Comparison of ENCODE assay signal across 33 cellular contexts in the genomic region with DNA sequence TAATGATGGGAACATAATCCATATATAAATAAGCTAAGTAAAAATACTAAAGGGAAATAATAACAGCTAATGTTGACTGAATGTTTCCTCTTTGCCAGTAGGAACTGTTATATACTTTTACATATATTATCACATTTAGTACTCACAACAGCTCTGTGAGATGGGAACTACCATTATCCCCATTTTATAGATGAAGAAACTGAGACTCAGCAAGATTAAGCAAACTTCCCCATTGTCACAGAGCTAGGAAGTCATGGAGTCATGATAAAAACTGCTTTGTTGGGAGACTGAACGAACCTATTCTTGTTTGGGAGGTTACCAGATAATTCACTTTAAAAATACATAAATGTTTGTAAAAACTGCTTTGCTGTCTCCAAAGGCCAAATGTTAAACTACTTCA. TPM values are rescaled to one million over a fixed set of nuclear protein-coding genes. Genes with fewer than 3 reads are reported as not detected.
"Had no signal": no experiment of that assay in that cellular context is flagged by ENCODE, and none has a peak within 500 bp of the region (broad histone marks: within the 10 kb centered on the region; RNA-seq: fewer than 3 reads in every experiment).

No MANE protein-coding gene starts in this region.

- H3K4me2 ChIP-seq: neural progenitor cell, smooth muscle cell had no signal

- H2AFZ ChIP-seq: neural progenitor cell, parathyroid adenoma had no signal

- H3K4me1 ChIP-seq: parathyroid adenoma, psoas muscle, suprapubic skin, testis, tibial artery, upper lobe of right lung, uterus had no signal

- ATAC-seq: naive thymus-derived CD8-positive, alpha-beta T cell; natural killer cell treated with Interleukin-12 subunit alpha and Interleukin-12 subunit beta and Interleukin-15 and Interleukin-18, amount 100 ng/mL, for 72 hours; psoas muscle; sciatic nerve; stimulated activated memory B cell treated with anti-CD40 and anti-IgM and Interleukin-4, amounts not matched to agents 10 μg/mL and 1 μg/mL and 100 μg/mL, for 72 hours; stimulated activated naive CD8-positive, alpha-beta T cell treated with anti-CD3 and anti-CD28 coated beads, Interleukin-15, amount 100 ng/mL, for 72 hours; stimulated activated naive CD8-positive, alpha-beta T cell treated with anti-CD3 and anti-CD28 coated beads, Interleukin-15, Interleukin-2, amounts not matched to agents 100 U/mL and 50 U/mL, for 24 hours; upper lobe of right lung had no signal

- H3K9me3 ChIP-seq: ovary, psoas muscle, spleen, suprapubic skin, testis, tibial artery, transverse colon, upper lobe of right lung, uterus had no signal

- H3K27me3 ChIP-seq: neural progenitor cell, ovary, suprapubic skin, testis, upper lobe of right lung, uterus had no signal

- H3K9ac ChIP-seq: neural progenitor cell, parathyroid adenoma had no signal

- H3K4me3 ChIP-seq: neural progenitor cell, ovary, psoas muscle, skin epidermis, smooth muscle cell, spleen, suprapubic skin, tibial artery, transverse colon, upper lobe of right lung, uterus had no signal

- H3K79me2 ChIP-seq: parathyroid adenoma had no signal

- H3K36me3 ChIP-seq: neural progenitor cell, ovary, spleen, suprapubic skin, tibial artery, transverse colon, upper lobe of right lung, uterus had no signal

- H3K27ac ChIP-seq: neural progenitor cell, ovary, parathyroid adenoma, psoas muscle, skin epidermis, spleen, suprapubic skin, testis, tibial artery, transverse colon, upper lobe of right lung, uterus had no signal

- DNase-seq: naive thymus-derived CD8-positive, alpha-beta T cell; occipital lobe; ovary; posterior cingulate gyrus; psoas muscle; right cardiac atrium; spleen; stimulated activated CD4-positive, alpha-beta T cell treated with anti-CD3 and anti-CD28 coated beads, Interleukin-12 subunit alpha, Interleukin-12 subunit beta, amount 100 ng/mL, for 4 hours; stimulated activated CD4-positive, alpha-beta T cell treated with anti-CD3 and anti-CD28 coated beads, Interleukin-1b, Interleukin-23, amount 100 ng/mL, for 48 hours; stimulated activated CD4-positive, alpha-beta T cell treated with anti-CD3 and anti-CD28 coated beads, Interleukin-4, amount 100 ng/mL, for 1 hour; stimulated activated CD4-positive, alpha-beta T cell treated with anti-CD3 and anti-CD28 coated beads, Interleukin-4, amount 100 ng/mL, for 4 hours; stimulated activated CD8-positive, alpha-beta memory T cell treated with anti-CD3 and anti-CD28 coated beads, Interleukin-4, amount 100 ng/mL, for 48 hours; stimulated activated naive CD4-positive, alpha-beta T cell; stimulated activated naive CD8-positive, alpha-beta T cell treated with anti-CD3 and anti-CD28 coated beads, Interleukin-15, amount 100 ng/mL, for 72 hours; stimulated activated naive CD8-positive, alpha-beta T cell treated with anti-CD3 and anti-CD28 coated beads, Interleukin-15, Interleukin-2, amounts not matched to agents 100 U/mL and 50 U/mL, for 24 hours; substantia nigra; testis; tibial artery; transverse colon; upper lobe of right lung; uterus had no signal

RNA-seq across cellular contexts. Expression of a gene that starts 23.4 kb away (rescaled TPM):
- total RNA-seq: naive thymus-derived CD8-positive, alpha-beta T cell; natural killer cell treated with Interleukin-12 subunit alpha and Interleukin-12 subunit beta and Interleukin-15 and Interleukin-18, amount 100 ng/mL, for 72 hours; occipital lobe; osteoblast; ovary; progenitor cell of endocrine pancreas; psoas muscle; renal cortical epithelial cell; right cardiac atrium; sciatic nerve; smooth muscle cell; suprapubic skin; transverse colon; upper lobe of right lung; urinary bladder; uterus had no signal
- polyA plus RNA-seq: naive thymus-derived CD8-positive, alpha-beta T cell; ovary; psoas muscle; right cardiac atrium; smooth muscle cell; urinary bladder had no signal

RNA-seq across cellular contexts. Expression of a gene that starts 32.0 kb away (rescaled TPM):
- total RNA-seq: naive thymus-derived CD8-positive, alpha-beta T cell; natural killer cell treated with Interleukin-12 subunit alpha and Interleukin-12 subunit beta and Interleukin-15 and Interleukin-18, amount 100 ng/mL, for 72 hours; transverse colon had no signal
- polyA plus RNA-seq: naive thymus-derived CD8-positive, alpha-beta T cell had no signal
